Comparison of ENCODE assay signal across 14 cellular contexts in the genomic region with DNA sequence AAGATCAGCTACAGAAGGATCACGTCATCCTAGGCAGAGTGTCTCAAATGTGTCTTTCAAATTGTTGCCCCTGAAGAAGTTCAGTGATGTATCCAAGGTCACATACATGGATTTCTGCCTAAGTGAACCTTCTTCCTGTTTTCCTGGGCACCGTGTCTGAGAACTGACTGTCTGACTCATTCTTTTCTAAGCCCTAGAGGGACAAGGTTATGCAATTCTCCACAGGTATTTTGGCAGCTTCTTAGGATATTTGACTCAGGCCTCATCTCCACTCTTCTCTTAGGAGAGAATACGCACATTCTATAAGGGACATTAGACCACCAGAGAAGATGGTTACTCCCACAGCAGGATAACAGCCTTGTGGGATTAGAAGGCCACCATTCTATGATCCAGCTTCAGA.
A peak's percentile ranks its signal among the peaks of the same experiment; 100 is the strongest.
DNase-seq lines count a peak whose midpoint lies in the region; ATAC-seq, FAIRE-seq and TF ChIP-seq lines count a peak whose summit lies in the region.
"Had no signal": no experiment of that assay in that cellular context is flagged by ENCODE, and none has a peak within 500 bp of the region (broad histone marks: within the 10 kb centered on the region; RNA-seq: fewer than 3 reads in every experiment).

No MANE protein-coding gene starts in this region.

- TF ChIP-seq CTCF in astrocyte (IDR thresholded peaks at IDR 0.05; ENCODE audit: insufficient read depth, low read depth, low read length) (no peak), foreskin keratinocyte (conservative IDR thresholded peaks at IDR 0.05) (no peak), suprapubic skin (IDR thresholded peaks at IDR 0.05) (no peak)

- H3K4me1 Mint-ChIP-seq in astrocyte (ENCODE audit: low read depth, unreplicated experiment), result peaks cover 33% of the 10 kb centered on the region

- H4K20me1 ChIP-seq in astrocyte (ENCODE audit: insufficient read depth, low read length), result no peaks in the 10 kb centered on the region

- H3K9me3 ChIP-seq in astrocyte (ENCODE audit: insufficient read depth, low read depth, low read length), result no peaks in the 10 kb centered on the region
- H3K9me3 ChIP-seq in suprapubic skin, result no peaks in the 10 kb centered on the region

- H3K4me3 ChIP-seq in astrocyte (ENCODE audit: insufficient read depth, low read depth, low read length) (no peak overlapping the region), suprapubic skin (no peak overlapping the region)

- H2AFZ ChIP-seq in astrocyte (ENCODE audit: low read depth, low read length), result no peak overlapping the region

- peak; percentile 45 for DNase-seq in HTR-8/SVneo (ENCODE audit: insufficient read length, low spot score)
- DNase-seq in astrocyte (ENCODE audit: low read depth), result peak; percentile 95
- DNase-seq in foreskin keratinocyte, result peak; percentile 96 to 98
- no peak for DNase-seq in suprapubic skin (ENCODE audit: low spot score in 2 of 2)
- DNase-seq in NCI-H2227 treated with DMSO at 0.1 percent for 48 hours (lab: John Stamatoyannopoulos, UW), result no peak
- no peak for DNase-seq in activated CD4-positive, alpha-beta T cell treated with anti-CD3 and anti-CD28 coated beads, Interleukin-2, amount 50 U/mL, for 48 hours
- DNase-seq in NCI-H2029 (lab: John Stamatoyannopoulos, UW), result no peak
- no peak for DNase-seq in NCI-H1930 (lab: John Stamatoyannopoulos, UW)
- DNase-seq: activated CD4-positive, CD25-positive, alpha-beta regulatory T cell treated with anti-CD3 and anti-CD28 coated beads, Interleukin-2, amount 50 U/mL, for 72 hours; cortex of kidney; KG1; stimulated activated CD4-positive, alpha-beta T cell treated with anti-CD3 and anti-CD28 coated beads, Interleukin-15, amount 100 ng/mL, for 24 hours had no signal

- TF ChIP-seq POLR2A in suprapubic skin (IDR thresholded peaks at IDR 0.05), result no peak

- H3K27ac Mint-ChIP-seq in astrocyte (ENCODE audit: unreplicated experiment), result peak overlapping the region; percentile 84
- H3K27ac Mint-ChIP-seq: activated T-helper 1 cell treated with anti-CD3 and anti-CD28 coated beads, Interleukin-12 subunit alpha, Interleukin-12 subunit beta, Interleukin-2, Interleukin-4 antibody, amounts not matched to agents 30 ng/mL and 10 ng/mL and 1 ng/mL, durations not matched to agents 14 hours and 24 hours and 36 hours; natural killer cell treated with Interleukin-12 subunit alpha and Interleukin-12 subunit beta and Interleukin-15 and Interleukin-18, amount 100 ng/mL, for 72 hours had no signal

- no peaks in the 10 kb centered on the region for H3K36me3 ChIP-seq in astrocyte (ENCODE audit: insufficient read depth, low read length)
- H3K36me3 ChIP-seq in suprapubic skin, result no peaks in the 10 kb centered on the region

- TF ChIP-seq EP300 in suprapubic skin (IDR thresholded peaks at IDR 0.05), result no peak

- FAIRE-seq in HTR-8/SVneo (lab: Jason Lieb, UNC), result no peak
- peak; percentile 29 for FAIRE-seq in astrocyte (lab: Jason Lieb, UNC)

- H3K4me3 Mint-ChIP-seq in astrocyte (ENCODE audit: unreplicated experiment), result no peak overlapping the region
- H3K4me3 Mint-ChIP-seq: activated T-helper 1 cell treated with anti-CD3 and anti-CD28 coated beads, Interleukin-12 subunit alpha, Interleukin-12 subunit beta, Interleukin-2, Interleukin-4 antibody, amounts not matched to agents 30 ng/mL and 10 ng/mL and 1 ng/mL, durations not matched to agents 14 hours and 24 hours and 36 hours; natural killer cell treated with Interleukin-12 subunit alpha and Interleukin-12 subunit beta and Interleukin-15 and Interleukin-18, amount 100 ng/mL, for 72 hours had no signal

- no peaks in the 10 kb centered on the region for H3K27me3 ChIP-seq in astrocyte (ENCODE audit: insufficient read depth, low read length)
- H3K27me3 ChIP-seq in foreskin keratinocyte, result no peaks in the 10 kb centered on the region
- no peaks in the 10 kb centered on the region for H3K27me3 ChIP-seq in suprapubic skin

- H3K9ac ChIP-seq in astrocyte (ENCODE audit: low read length), result no peak overlapping the region

- no peaks in the 10 kb centered on the region for H3K27me3 Mint-ChIP-seq in astrocyte (ENCODE audit: low read depth, unreplicated experiment)

- H3K79me2 ChIP-seq in astrocyte (ENCODE audit: insufficient read depth, low read length), result no peaks in the 10 kb centered on the region

- WGBS in suprapubic skin, result 32% methylated on average over 3 of the region's 3 CpGs

- H3K9me3 Mint-ChIP-seq in astrocyte (ENCODE audit: unreplicated experiment), result peaks cover 5% of the 10 kb centered on the region
- H3K9me3 Mint-ChIP-seq: activated T-helper 1 cell treated with anti-CD3 and anti-CD28 coated beads, Interleukin-12 subunit alpha, Interleukin-12 subunit beta, Interleukin-2, Interleukin-4 antibody, amounts not matched to agents 30 ng/mL and 10 ng/mL and 1 ng/mL, durations not matched to agents 14 hours and 24 hours and 36 hours; natural killer cell treated with Interleukin-12 subunit alpha and Interleukin-12 subunit beta and Interleukin-15 and Interleukin-18, amount 100 ng/mL, for 72 hours had no signal

- H3K4me2 ChIP-seq in astrocyte (ENCODE audit: low read length), result peak overlapping the region; percentile 2

- H3K36me3 Mint-ChIP-seq in astrocyte (ENCODE audit: low read depth, unreplicated experiment), result no peaks in the 10 kb centered on the region
- H3K36me3 Mint-ChIP-seq: natural killer cell treated with Interleukin-12 subunit alpha and Interleukin-12 subunit beta and Interleukin-15 and Interleukin-18, amount 100 ng/mL, for 72 hours had no signal

- H3K4me1 ChIP-seq in astrocyte (ENCODE audit: insufficient read depth, low read length) (peaks cover 20% of the 10 kb centered on the region), foreskin keratinocyte (peaks cover 51% of the 10 kb centered on the region), suprapubic skin (peaks cover 27% of the 10 kb centered on the region)

- ATAC-seq in foreskin keratinocyte, result peak; percentile 90
- ATAC-seq: natural killer cell treated with Interleukin-12 subunit alpha and Interleukin-12 subunit beta and Interleukin-15 and Interleukin-18, amount 100 ng/mL, for 72 hours had no signal

- H3K27ac ChIP-seq in astrocyte (ENCODE audit: low read depth, low read length) (no peak overlapping the region), foreskin keratinocyte (peak overlapping the region; percentile 53), suprapubic skin (peak overlapping the region; percentile 19)

Comparison
In these comparisons a context has a peak if more than half of its experiments do, and no peak if none do; other contexts are left out.
1. DNase-seq: peak in HTR-8/SVneo (single experiment), astrocyte (single experiment) and foreskin keratinocyte (2 of 2); none in suprapubic skin (0 of 2), NCI-H2227 treated with DMSO at 0.1 percent for 48 hours (single experiment), activated CD4-positive, alpha-beta T cell treated with anti-CD3 and anti-CD28 coated beads, Interleukin-2, amount 50 U/mL, for 48 hours (0 of 2), NCI-H2029 (single experiment) and NCI-H1930 (0 of 2).